20 cellular contexts compared by ENCODE assay signal in genomic region chr10:96236876-96237275, GRCh38. TPM values are rescaled to one million over a fixed set of nuclear protein-coding genes. Genes with fewer than 3 reads are reported as not detected.
"Had no signal": no experiment of that assay in that cellular context is flagged by ENCODE, and none has a peak within 500 bp of the region (broad histone marks: within the 10 kb centered on the region; RNA-seq: fewer than 3 reads in every experiment).

No MANE protein-coding gene starts in this region.

- H3K27me3 ChIP-seq: colonic mucosa, hepatocyte, neural progenitor cell, ovary, right atrium auricular region, sigmoid colon, tibial artery, upper lobe of right lung, vagina had no signal

- H3K4me3 ChIP-seq: colonic mucosa, hepatocyte, neural progenitor cell, ovary, right atrium auricular region, sigmoid colon, tibial artery, upper lobe of right lung, vagina had no signal

- H3K9me3 Mint-ChIP-seq: natural killer cell; neural progenitor cell; stimulated activated naive CD8-positive, alpha-beta T cell treated with anti-CD3 and anti-CD28 coated beads, Interleukin-15, Interleukin-2, amounts not matched to agents 100 ng/mL and 50 ng/mL, for 24 hours had no signal

- H3K36me3 ChIP-seq: colonic mucosa, neural progenitor cell, ovary, right atrium auricular region, sigmoid colon, tibial artery, upper lobe of right lung, vagina had no signal

- H3K4me1 ChIP-seq: colonic mucosa, right atrium auricular region, sigmoid colon, upper lobe of right lung, vagina had no signal

- H3K4me1 Mint-ChIP-seq: endodermal cell, natural killer cell had no signal

- H3K79me2 ChIP-seq: hepatocyte had no signal

- H3K9ac ChIP-seq: neural progenitor cell had no signal

- H3K9me3 ChIP-seq: colonic mucosa, ovary, right atrium auricular region, sigmoid colon, tibial artery, upper lobe of right lung, vagina had no signal

- H3K4me2 ChIP-seq: hepatocyte, neural progenitor cell had no signal

- ATAC-seq: natural killer cell had no signal

- DNase-seq: colonic mucosa; dermis blood vessel endothelial cell; endodermal cell; erythroblast; foreskin melanocyte; kidney glomerular epithelial cell; natural killer cell; ovary; sigmoid colon; small intestine; stimulated activated CD4-positive, alpha-beta T cell treated with anti-CD3 and anti-CD28 coated beads, Interleukin-2, amount 100 ng/mL, for 48 hours; tibial artery; upper lobe of right lung had no signal

- H3K27me3 Mint-ChIP-seq: stimulated activated naive CD8-positive, alpha-beta T cell treated with anti-CD3 and anti-CD28 coated beads, Interleukin-15, Interleukin-2, amounts not matched to agents 100 ng/mL and 50 ng/mL, for 24 hours had no signal

- H3K36me3 Mint-ChIP-seq: natural killer cell, neural progenitor cell had no signal

- H3K27ac Mint-ChIP-seq: endodermal cell, natural killer cell, neural progenitor cell had no signal

- H3K27ac ChIP-seq: colonic mucosa, hepatocyte, neural progenitor cell, ovary, right atrium auricular region, sigmoid colon, tibial artery, upper lobe of right lung, vagina had no signal

- H3K4me3 Mint-ChIP-seq: endodermal cell; natural killer cell; neural progenitor cell; stimulated activated naive CD8-positive, alpha-beta T cell treated with anti-CD3 and anti-CD28 coated beads, Interleukin-15, Interleukin-2, amounts not matched to agents 100 ng/mL and 50 ng/mL, for 24 hours had no signal

- H2AFZ ChIP-seq: hepatocyte, neural progenitor cell had no signal

- FAIRE-seq: endothelial cell of umbilical vein, small intestine had no signal

RNA-seq across cellular contexts. Expression of gene BLNK, which starts 34.5 kb away (rescaled TPM):
- total RNA-seq: dermis blood vessel endothelial cell, endodermal cell, endothelial cell of umbilical vein, lung microvascular endothelial cell had no signal
- polyA plus RNA-seq: endothelial cell of umbilical vein had no signal
